16 cellular contexts compared by ENCODE assay signal in genomic region chr2:28639092-28639691, GRCh38.
A peak's percentile ranks its signal among the peaks of the same experiment; 100 is the strongest.
DNase-seq lines count a peak whose midpoint lies in the region; ATAC-seq, FAIRE-seq and TF ChIP-seq lines count a peak whose summit lies in the region.
"Had no signal": no experiment of that assay in that cellular context is flagged by ENCODE, and none has a peak within 500 bp of the region (broad histone marks: within the 10 kb centered on the region; RNA-seq: fewer than 3 reads in every experiment).

No MANE protein-coding gene starts in this region.

- 93% methylated on average over 8 of the region's 8 CpGs for WGBS in mammary epithelial cell (ENCODE audit: low coverage, missing lambda C conversion rate)
- 6% methylated on average over 8 of the region's 8 CpGs for WGBS in K562 (ENCODE audit: insufficient coverage, low coverage, missing lambda C conversion rate)

- H3K27ac ChIP-seq in mammary epithelial cell (ENCODE audit: insufficient read depth, low read depth, low read length) (no peak overlapping the region), K562 (ENCODE audit: extremely low read depth, low read depth, low read length) (no peak overlapping the region)
- H3K27ac ChIP-seq: BLaER1 had no signal

- dilution Hi-C loops in mammary epithelial cell (cut with HindIII; ENCODE audit: low sequenced_read_pairs): no loop called here

- H4K20me1 ChIP-seq in mammary epithelial cell (ENCODE audit: insufficient read depth, low read length) (no peaks in the 10 kb centered on the region), K562 (replicated peaks; ENCODE audit: control insufficient read depth, insufficient read depth, low read length) (no peaks in the 10 kb centered on the region)
- H4K20me1 ChIP-seq: BLaER1 had no signal

- no peak overlapping the region for H3K4me3 ChIP-seq in mammary epithelial cell (replicated peaks in 1 of 3; ENCODE audit: insufficient read depth in 1 of 3, low read depth in 2 of 3, low read length in 3 of 3)
- no peak overlapping the region for H3K4me3 ChIP-seq in K562
- H3K4me3 ChIP-seq: BLaER1, GM23338 had no signal

- H3K4me1 ChIP-seq in mammary epithelial cell (ENCODE audit: insufficient read depth, low read length) (peaks cover 24% of the 10 kb centered on the region), K562 (replicated peaks in 1 of 2; ENCODE audit: control insufficient read depth in 2 of 2, insufficient read depth in 2 of 2, low read length in 2 of 2) (peaks cover 0 to 5% of the 10 kb centered on the region in 2 experiments; a peak in 3 of 5 replicates)

- H3K27ac Mint-ChIP-seq in MCF 10A (ENCODE audit: low read depth, unreplicated experiment) (peak overlapping the region; percentile 66), nephron (peak overlapping the region in 2 of 3 experiments; percentile 4 to 5)
- H3K27ac Mint-ChIP-seq: GM23338 had no signal

- POLR2A ChIA-PET in MCF 10A (lab: Yijun Ruan, JAX) (interaction anchor here (0.6 to 1.5 kb wide), 4 partner anchors 29 to 1119 kb away, joined by 3 to 5 read pairs (median 4); partner anchors contain the start of gene PPP1CB), K562 (lab: Yijun Ruan, JAX) (interaction anchor here (0.6 to 1.2 kb wide), 6 partner anchors 14 to 915 kb away, joined by 3 to 6 read pairs (median 3); no protein-coding TSS in a partner anchor)

- no peak for TF ChIP-seq RAD21 in K562 (CRISPR knock-in tag; conservative IDR thresholded peaks at IDR 0.05 in 1 of 2, IDR thresholded peaks at IDR 0.05 in 1 of 2)

- DNase-seq in MCF 10A (ENCODE audit: unreplicated experiment): no peak
- DNase-seq in mammary epithelial cell: no peak
- DNase-seq in K562 (ENCODE audit: extremely low read depth in 1 of 4, low spot score in 3 of 4): peak in 1 of 4 experiments; percentile 25
- no peak for DNase-seq in H54 (ENCODE audit: insufficient read length, low spot score)
- DNase-seq: DMS 273 treated with DMSO at 0.1 percent for 48 hours, Karpas-422, NCI-H1105, NCI-H1694, NCI-H526, SIG-M5 had no signal

- H3K4me2 ChIP-seq in mammary epithelial cell (ENCODE audit: insufficient read depth, low read depth, low read length): no peak overlapping the region
- H3K4me2 ChIP-seq in K562 (ENCODE audit: insufficient read depth, low read length): no peak overlapping the region
- H3K4me2 ChIP-seq: BLaER1, GM23338 had no signal

- FAIRE-seq in K562 (lab: Jason Lieb, UNC): no peak
- no peak for FAIRE-seq in H54 (lab: Jason Lieb, UNC)
- FAIRE-seq: A204.1 had no signal

- H2AFZ ChIP-seq in mammary epithelial cell (ENCODE audit: low read depth, low read length): no peak overlapping the region
- H2AFZ ChIP-seq in K562 (ENCODE audit: low read depth, low read length): no peak overlapping the region
- H2AFZ ChIP-seq: GM23338 had no signal

- H3K36me3 ChIP-seq in mammary epithelial cell (ENCODE audit: insufficient read depth, low read length) (no peaks in the 10 kb centered on the region), K562 (ENCODE audit: control insufficient read depth, insufficient read depth, low read length) (no peaks in the 10 kb centered on the region)
- H3K36me3 ChIP-seq: BLaER1 had no signal

- intact Hi-C loops in MCF 10A (cut with micrococcal nuclease): no loop called here
- intact Hi-C loops in mammary epithelial cell (cut with micrococcal nuclease): no loop called here
- intact Hi-C loops in K562 (cut with micrococcal nuclease): no loop called here

- BruUV-seq in MCF 10A (replicated peaks; lab: Mats Ljungman, UMichigan) (no TSS peak), mammary epithelial cell (replicated peaks; lab: Mats Ljungman, UMichigan) (no TSS peak), K562 (replicated peaks; lab: Mats Ljungman, UMichigan) (no TSS peak)

- H3K9me3 Mint-ChIP-seq in MCF 10A (ENCODE audit: unreplicated experiment): no peaks in the 10 kb centered on the region
- no peaks in the 10 kb centered on the region for H3K9me3 Mint-ChIP-seq in nephron
- H3K9me3 Mint-ChIP-seq: GM23338 had no signal

- no peak for TF ChIP-seq POLR2A in K562 (conservative IDR thresholded peaks at IDR 0.05)
- TF ChIP-seq POLR2A in H54 (IDR thresholded peaks at IDR 0.05; ENCODE audit: low read depth, low read length): no peak

- H3K9ac ChIP-seq in mammary epithelial cell (ENCODE audit: insufficient read depth, low read length) (no peak overlapping the region), K562 (ENCODE audit: insufficient read depth in 1 of 2, low read depth in 2 of 2, low read length in 2 of 2) (no peak overlapping the region)
- H3K9ac ChIP-seq: BLaER1 had no signal

- no peak overlapping the region for H3K4me3 Mint-ChIP-seq in MCF 10A (ENCODE audit: unreplicated experiment)
- no peak overlapping the region for H3K4me3 Mint-ChIP-seq in nephron
- H3K4me3 Mint-ChIP-seq: GM23338 had no signal

- H3K4me1 Mint-ChIP-seq in MCF 10A (ENCODE audit: insufficient read depth, unreplicated experiment): peaks cover 37% of the 10 kb centered on the region
- H3K4me1 Mint-ChIP-seq in nephron: peaks cover 44% of the 10 kb centered on the region

- no peaks in the 10 kb centered on the region for H3K9me3 ChIP-seq in mammary epithelial cell (replicated peaks; ENCODE audit: insufficient read depth, low read length)
- no peaks in the 10 kb centered on the region for H3K9me3 ChIP-seq in K562 (replicated peaks; ENCODE audit: control insufficient read depth, insufficient read depth, low read depth, low read length)
- H3K9me3 ChIP-seq: BLaER1 had no signal

- TF ChIP-seq EP300 in K562 (IDR thresholded peaks at IDR 0.05; ENCODE audit: low read length): no peak

- ATAC-seq in K562: no peak; the same call in 2 of the 3 replicates
- no peak for ATAC-seq in HG02763 (IDR thresholded peaks at IDR 0.05; ENCODE audit: unreplicated experiment)
- no peak for ATAC-seq in GM18909 (IDR thresholded peaks at IDR 0.05; ENCODE audit: poor library complexity, unreplicated experiment)
- ATAC-seq: GM23338 had no signal

- in situ Hi-C loops in mammary epithelial cell (cut with MboI; ENCODE audit: low sequenced_read_pairs in 2 of 2) (no loop called here), K562 (cut with MboI) (no loop called here)

- H3K79me2 ChIP-seq in mammary epithelial cell (ENCODE audit: insufficient read depth, low read length) (no peaks in the 10 kb centered on the region), K562 (ENCODE audit: control insufficient read depth, insufficient read depth, low read length) (no peaks in the 10 kb centered on the region)

- no peaks in the 10 kb centered on the region for H3K9me1 ChIP-seq in K562 (ENCODE audit: control insufficient read depth, insufficient read depth, low read length)

- H3K27me3 Mint-ChIP-seq in MCF 10A (ENCODE audit: insufficient read depth, unreplicated experiment): no peaks in the 10 kb centered on the region
- H3K27me3 Mint-ChIP-seq in nephron (ENCODE audit: low read depth): peaks cover 3% of the 10 kb centered on the region

- TF ChIP-seq CTCF in MCF 10A (IDR thresholded peaks at IDR 0.05; ENCODE audit: unreplicated experiment) (no peak), mammary epithelial cell (conservative IDR thresholded peaks at IDR 0.05 in 1 of 2, IDR thresholded peaks at IDR 0.05 in 1 of 2; ENCODE audit: extremely low read depth in 1 of 2, insufficient read depth in 1 of 2, low read depth in 1 of 2, low read length in 2 of 2) (no peak), K562 (IDR thresholded peaks at IDR 0.05 in 2 of 3, conservative IDR thresholded peaks at IDR 0.05 in 1 of 3; ENCODE audit: insufficient read depth in 2 of 3, low read depth in 1 of 3, low read length in 3 of 3) (no peak), nephron (IDR thresholded peaks at IDR 0.05; ENCODE audit: unreplicated experiment in 3 of 3) (no peak)

- H3K27me3 ChIP-seq in mammary epithelial cell (ENCODE audit: insufficient read depth, low read length) (no peaks in the 10 kb centered on the region), K562 (ENCODE audit: control insufficient read depth in 2 of 2, insufficient read depth in 2 of 2, low read length in 2 of 2) (peaks cover 17 to 46% of the 10 kb centered on the region in 2 experiments; a peak in 4 of 5 replicates)
- H3K27me3 ChIP-seq: BLaER1 had no signal

- H3K36me3 Mint-ChIP-seq in MCF 10A (ENCODE audit: insufficient read depth, unreplicated experiment) (no peaks in the 10 kb centered on the region), nephron (ENCODE audit: low read depth) (no peaks in the 10 kb centered on the region)

- CTCF ChIA-PET in MCF 10A (lab: Yijun Ruan, JAX): interaction anchor here (0.5 kb wide), 1 partner anchor 499 kb away, joined by 3 read pairs; no protein-coding TSS in a partner anchor
- CTCF ChIA-PET in mammary epithelial cell (lab: Charles Lee; ENCODE audit: low non-redundant PET): no interaction called here
- CTCF ChIA-PET in K562 (lab: Yijun Ruan, JAX; ENCODE audit: low intra/inter-chr PET ratio): interaction anchor here (0.5 to 0.6 kb wide), 2 partner anchors 89 to 741 kb away, joined by 4 to 5 read pairs; no protein-coding TSS in a partner anchor

TF ChIP-seq in K562, 482 proteins besides CTCF, POLR2A, EP300 and RAD21 (continues in another document):
- no peak for TF ChIP-seq EZH2 (IDR thresholded peaks at IDR 0.05; ENCODE audit: borderline replicate concordance, low read depth, low read length)
- no peak for TF ChIP-seq TRIM25 (IDR thresholded peaks at IDR 0.05; ENCODE audit: borderline replicate concordance)
- no peak for TF ChIP-seq ARID3A (IDR thresholded peaks at IDR 0.05; ENCODE audit: borderline replicate concordance, low read depth, low read length)
